ENCODE assay signal across 9 cellular contexts in genomic region chr6:85405175-85405852, GRCh38. TPM values are rescaled to one million over a fixed set of nuclear protein-coding genes. Genes with fewer than 3 reads are reported as not detected.
DNase-seq lines count a peak whose midpoint lies in the region; ATAC-seq and TF ChIP-seq lines count a peak whose summit lies in the region.
"Had no signal": no experiment of that assay in that cellular context is flagged by ENCODE, and none has a peak within 500 bp of the region (broad histone marks: within the 10 kb centered on the region; RNA-seq: fewer than 3 reads in every experiment).

No MANE protein-coding gene starts in this region.

- peak overlapping the region; percentile 61 for H3K27ac Mint-ChIP-seq in activated naive CD8-positive, alpha-beta T cell treated with anti-CD3 and anti-CD28 coated beads, Interleukin-2, amount 10 ng/mL, durations not matched to agents 7 days and 5 days
- H3K27ac Mint-ChIP-seq in nephron progenitor cell = peak overlapping the region; percentile 45
- H3K27ac Mint-ChIP-seq: activated B cell treated with CpG ODN at 0.5 μM for 24 hours had no signal

- ATAC-seq in GM18858 (IDR thresholded peaks at IDR 0.05; ENCODE audit: unreplicated experiment) = peak; percentile 46
- peak; percentile 78 for ATAC-seq in HG02943 (IDR thresholded peaks at IDR 0.05; ENCODE audit: low read depth, unreplicated experiment)
- peak; percentile 38 for ATAC-seq in activated naive CD8-positive, alpha-beta T cell treated with anti-CD3 and anti-CD28 coated beads, Interleukin-2, amount 10 ng/mL, durations not matched to agents 7 days and 5 days (ENCODE audit: low read depth)
- no peak for ATAC-seq in HG03521 (IDR thresholded peaks at IDR 0.05; ENCODE audit: unreplicated experiment)
- no peak for ATAC-seq in GM21717 (IDR thresholded peaks at IDR 0.05; ENCODE audit: unreplicated experiment)

- no peaks in the 10 kb centered on the region for H3K27me3 Mint-ChIP-seq in activated naive CD8-positive, alpha-beta T cell treated with anti-CD3 and anti-CD28 coated beads, Interleukin-2, amount 10 ng/mL, durations not matched to agents 7 days and 5 days
- peaks cover 10% of the 10 kb centered on the region for H3K27me3 Mint-ChIP-seq in nephron progenitor cell (ENCODE audit: low read depth, poor library complexity)
- H3K27me3 Mint-ChIP-seq: activated B cell treated with CpG ODN at 0.5 μM for 24 hours had no signal

- H3K4me1 Mint-ChIP-seq in activated naive CD8-positive, alpha-beta T cell treated with anti-CD3 and anti-CD28 coated beads, Interleukin-2, amount 10 ng/mL, durations not matched to agents 7 days and 5 days = peaks cover 47% of the 10 kb centered on the region
- peaks cover 23% of the 10 kb centered on the region for H3K4me1 Mint-ChIP-seq in nephron progenitor cell

- POLR2A ChIA-PET in activated naive CD8-positive, alpha-beta T cell treated with anti-CD3 and anti-CD28 coated beads, Interleukin-2, amount 10 ng/mL, durations not matched to agents 7 days and 5 days (lab: Charles Lee) = interaction anchor here (0.9 to 1.4 kb wide), 5 partner anchors 46 to 274 kb away, joined by 3 to 4 read pairs (median 4); no protein-coding TSS in a partner anchor

- no peak for TF ChIP-seq CTCF in nephron progenitor cell (IDR thresholded peaks at IDR 0.05)

- DNase-seq in activated naive CD8-positive, alpha-beta T cell treated with anti-CD3 and anti-CD28 coated beads, Interleukin-2, amount 10 ng/mL, durations not matched to agents 7 days and 5 days = no peak
- no peak for DNase-seq in nephron progenitor cell
- no peak for DNase-seq in posterior cingulate gyrus
- DNase-seq in amniotic stem cell (lab: John Stamatoyannopoulos, UW) = no peak
- DNase-seq: activated B cell treated with CpG ODN at 0.5 μM for 24 hours had no signal

- no peaks in the 10 kb centered on the region for H3K36me3 Mint-ChIP-seq in activated naive CD8-positive, alpha-beta T cell treated with anti-CD3 and anti-CD28 coated beads, Interleukin-2, amount 10 ng/mL, durations not matched to agents 7 days and 5 days
- H3K36me3 Mint-ChIP-seq in nephron progenitor cell (ENCODE audit: low read depth) = no peaks in the 10 kb centered on the region

- peak overlapping the region; percentile 29 for H3K4me3 Mint-ChIP-seq in activated naive CD8-positive, alpha-beta T cell treated with anti-CD3 and anti-CD28 coated beads, Interleukin-2, amount 10 ng/mL, durations not matched to agents 7 days and 5 days
- no peak overlapping the region for H3K4me3 Mint-ChIP-seq in nephron progenitor cell
- H3K4me3 Mint-ChIP-seq: activated B cell treated with CpG ODN at 0.5 μM for 24 hours had no signal

- intact Hi-C loops in posterior cingulate gyrus (cut with DNase I) = no loop called here

- no peaks in the 10 kb centered on the region for H3K9me3 Mint-ChIP-seq in activated naive CD8-positive, alpha-beta T cell treated with anti-CD3 and anti-CD28 coated beads, Interleukin-2, amount 10 ng/mL, durations not matched to agents 7 days and 5 days
- no peaks in the 10 kb centered on the region for H3K9me3 Mint-ChIP-seq in nephron progenitor cell
- H3K9me3 Mint-ChIP-seq: activated B cell treated with CpG ODN at 0.5 μM for 24 hours had no signal

RNA-seq across cellular contexts. Expression of gene NT5E, which starts 44.6 kb away (rescaled TPM):
- total RNA-seq in activated naive CD8-positive, alpha-beta T cell treated with anti-CD3 and anti-CD28 coated beads, Interleukin-2, amount 10 ng/mL, durations not matched to agents 7 days and 5 days = 10 to 100 TPM; 26.8 to 30.7 TPM

Comparison
In these comparisons a context has a peak if more than half of its experiments do, and no peak if none do; other contexts are left out.
1. ATAC-seq: peak in GM18858 (single experiment), HG02943 (single experiment) and activated naive CD8-positive, alpha-beta T cell treated with anti-CD3 and anti-CD28 coated beads, Interleukin-2, amount 10 ng/mL, durations not matched to agents 7 days and 5 days (single experiment); none in HG03521 (single experiment) and GM21717 (single experiment).